8 cellular contexts compared by ENCODE assay signal in genomic region chr10:43255644-43256431, GRCh38. TPM values are rescaled to one million over a fixed set of nuclear protein-coding genes. Genes with fewer than 3 reads are reported as not detected.
DNase-seq lines count a peak whose midpoint lies in the region; ATAC-seq and TF ChIP-seq lines count a peak whose summit lies in the region.

No MANE protein-coding gene starts in this region.

- DNase-seq in AG04450 (ENCODE audit: low read depth, low spot score), result no peak
- DNase-seq in GDM1 (lab: John Stamatoyannopoulos, UW), result peak; percentile 7
- peak; percentile 68 to 80 for DNase-seq in T47D (ENCODE audit: low read depth in 1 of 2, low spot score in 1 of 2)
- DNase-seq in lung microvascular endothelial cell (ENCODE audit: low read depth in 2 of 2), result peak; percentile 26 to 47
- no peak for DNase-seq in LoVo (ENCODE audit: low spot score)

- POLR2A ChIA-PET in AG04450 (lab: Yijun Ruan, JAX), result no interaction called here

- H3K4me1 ChIP-seq in OCI-LY1 (ENCODE audit: insufficient read depth, low read length, severe bottlenecking), result no peaks in the 10 kb centered on the region

- no peaks in the 10 kb centered on the region for H3F3A ChIP-seq in OCI-LY1 (ENCODE audit: insufficient read depth, low read length)

- in situ Hi-C loops in T47D (cut with HindIII; ENCODE audit: low pct_unique_long_range_greater_than_20kb, low sequenced_read_pairs), result no loop called here

- no peaks in the 10 kb centered on the region for H3K36me3 ChIP-seq in OCI-LY1 (ENCODE audit: insufficient read depth, low read length)

- no peaks in the 10 kb centered on the region for H4K20me1 ChIP-seq in OCI-LY1 (ENCODE audit: insufficient read depth, low read length)

- H3K79me2 ChIP-seq in OCI-LY1 (ENCODE audit: insufficient read depth, low read length), result no peaks in the 10 kb centered on the region

- CTCF ChIA-PET in AG04450 (lab: Charles Lee), result no interaction called here

- H3K27ac ChIP-seq in AG04450 (ENCODE audit: low read depth, low read length) (no peak overlapping the region), OCI-LY1 (ENCODE audit: low read depth, low read length, poor library complexity, severe bottlenecking) (no peak overlapping the region)

- H3K4me3 ChIP-seq in AG04450 (ENCODE audit: low read depth, low read length), result no peak overlapping the region
- H3K4me3 ChIP-seq in OCI-LY1 (ENCODE audit: low read depth, low read length, poor library complexity, severe bottlenecking), result no peak overlapping the region

- ATAC-seq in HG02588 (IDR thresholded peaks at IDR 0.05; ENCODE audit: unreplicated experiment), result peak; percentile 56
- no peak for ATAC-seq in HG03280 (IDR thresholded peaks at IDR 0.05; ENCODE audit: unreplicated experiment)

- H3K9ac ChIP-seq in OCI-LY1 (ENCODE audit: low read length), result no peak overlapping the region

- TF ChIP-seq CTCF in AG04450 (IDR thresholded peaks at IDR 0.05; ENCODE audit: low read depth, low read length) (peak; percentile 39), OCI-LY1 (IDR thresholded peaks at IDR 0.05; ENCODE audit: low read length) (peak; percentile 80)

- H3K4me2 ChIP-seq in OCI-LY1 (ENCODE audit: low read length), result no peak overlapping the region

- H3K9me2 ChIP-seq in OCI-LY1 (ENCODE audit: low read depth, low read length), result no peaks in the 10 kb centered on the region

- no peak overlapping the region for H2AFZ ChIP-seq in OCI-LY1 (ENCODE audit: low read length)

- H3K9me3 ChIP-seq in AG04450 (ENCODE audit: control insufficient read depth, insufficient read depth, low read length), result no peaks in the 10 kb centered on the region; the same call in 1 of the 2 replicates
- H3K9me3 ChIP-seq in OCI-LY1 (ENCODE audit: low read length), result no peaks in the 10 kb centered on the region

- H3K27me3 ChIP-seq in AG04450 (ENCODE audit: control insufficient read depth, insufficient read depth, low read length), result peaks cover 7% of the 10 kb centered on the region
- H3K27me3 ChIP-seq in OCI-LY1 (ENCODE audit: insufficient read depth, low read length), result peaks cover 4% of the 10 kb centered on the region; the same call in 1 of the 2 replicates

RNA-seq across cellular contexts. Expression of gene RASGEF1A, which starts 11.0 kb away (rescaled TPM):
- polyA plus RNA-seq in AG04450 (2011; rRNA removed), result 0.10 TPM in 2 replicates
- polyA minus RNA-seq in AG04450 (2011; rRNA and poly(A)+ RNA removed), result 0.17 TPM in 1 of 2 replicates, not detected in the other
- total RNA-seq in lung microvascular endothelial cell, result under 0.01 and 0.44 TPM in 2 replicates

Comparison
In these comparisons a context has a peak if more than half of its experiments do, and no peak if none do; other contexts are left out.
1. DNase-seq: peak in GDM1 (single experiment), T47D (2 of 2) and lung microvascular endothelial cell (2 of 2); none in AG04450 (single experiment) and LoVo (single experiment).